5 cellular contexts compared by ENCODE assay signal in the genomic region with DNA sequence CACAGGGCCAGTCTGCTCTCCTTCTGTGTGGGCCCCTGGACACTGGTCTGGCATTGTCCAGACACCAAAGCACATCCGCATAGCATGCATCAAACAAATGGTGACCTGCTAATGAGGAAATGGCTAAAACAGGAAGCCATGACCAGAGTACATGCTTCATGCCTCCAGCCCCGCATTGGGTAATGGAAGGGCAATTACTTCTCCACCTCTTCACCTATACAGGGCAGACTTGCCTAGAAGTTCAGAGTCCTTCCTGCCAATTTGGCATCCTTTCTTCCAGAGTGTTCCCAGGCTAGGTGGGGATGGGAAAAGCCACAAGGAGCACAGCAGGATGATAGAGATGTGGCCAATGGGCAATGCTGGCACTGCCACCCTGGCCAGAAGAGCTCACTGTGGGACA. TPM values are rescaled to one million over a fixed set of nuclear protein-coding genes. Genes with fewer than 3 reads are reported as not detected.
"Had no signal": no experiment of that assay in that cellular context is flagged by ENCODE, and none has a peak within 500 bp of the region (broad histone marks: within the 10 kb centered on the region; RNA-seq: fewer than 3 reads in every experiment).

No MANE protein-coding gene starts in this region.

RNA-seq across cellular contexts. Expression of a gene that starts 32.1 kb away (rescaled TPM):
- total RNA-seq: HepG2, HT1080, K562 had no signal
- polyA plus RNA-seq: HepG2, IgD-negative memory B cell, K562 had no signal

RNA-seq across cellular contexts. Expression of a gene that starts 58.6 kb away (rescaled TPM):
- total RNA-seq: HepG2, HT1080, K562 had no signal
- polyA plus RNA-seq: HepG2, IgD-negative memory B cell, IMR-90, K562 had no signal
